In the genomic region with DNA sequence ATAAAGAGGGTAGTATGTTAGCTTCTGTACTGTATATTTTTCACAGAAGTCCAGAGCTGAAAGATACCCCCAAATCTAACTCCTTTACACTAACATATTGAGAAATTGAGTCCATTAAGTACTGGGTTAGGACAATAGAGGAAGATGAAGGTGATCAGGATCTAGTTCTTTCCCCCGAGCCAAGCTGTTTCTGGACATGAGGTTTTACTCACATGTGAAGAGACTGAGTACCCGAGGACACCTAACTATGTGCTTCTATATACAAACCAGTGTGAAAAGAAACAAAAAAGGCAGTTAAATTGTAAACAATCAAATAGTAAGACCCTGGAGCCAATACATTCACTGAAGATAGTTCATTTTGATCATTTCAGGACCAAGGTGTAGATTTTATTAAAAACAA, we compare ENCODE assay signal across 1 cellular context.
TF ChIP-seq lines count a peak whose summit lies in the region.

No MANE protein-coding gene starts in this region.

TF ChIP-seq in IMR-90, 13 proteins besides CTCF, POLR2A, EP300 and RAD21:
- TF ChIP-seq RCOR1 (IDR thresholded peaks at IDR 0.05; ENCODE audit: insufficient replicate concordance, low read length) (no peak), MAZ (IDR thresholded peaks at IDR 0.05; ENCODE audit: borderline replicate concordance, low read depth, low read length) (no peak), NFE2L2 (IDR thresholded peaks at IDR 0.05; ENCODE audit: low read depth, low read length) (no peak), SMC3 (IDR thresholded peaks at IDR 0.05; ENCODE audit: low read depth, low read length) (no peak), MXI1 (IDR thresholded peaks at IDR 0.05; ENCODE audit: borderline replicate concordance, low read depth, low read length) (no peak), BHLHE40 (IDR thresholded peaks at IDR 0.05; ENCODE audit: low read depth, low read length) (no peak), FOS (IDR thresholded peaks at IDR 0.05; ENCODE audit: low read depth, low read length) (no peak), RFX5 (IDR thresholded peaks at IDR 0.05; ENCODE audit: low read depth, low read length) (no peak), MAFK (IDR thresholded peaks at IDR 0.05; ENCODE audit: low read depth, low read length) (no peak), CEBPB (IDR thresholded peaks at IDR 0.05; ENCODE audit: low read depth, low read length) (no peak)
- TF ChIP-seq, protein P1, sequence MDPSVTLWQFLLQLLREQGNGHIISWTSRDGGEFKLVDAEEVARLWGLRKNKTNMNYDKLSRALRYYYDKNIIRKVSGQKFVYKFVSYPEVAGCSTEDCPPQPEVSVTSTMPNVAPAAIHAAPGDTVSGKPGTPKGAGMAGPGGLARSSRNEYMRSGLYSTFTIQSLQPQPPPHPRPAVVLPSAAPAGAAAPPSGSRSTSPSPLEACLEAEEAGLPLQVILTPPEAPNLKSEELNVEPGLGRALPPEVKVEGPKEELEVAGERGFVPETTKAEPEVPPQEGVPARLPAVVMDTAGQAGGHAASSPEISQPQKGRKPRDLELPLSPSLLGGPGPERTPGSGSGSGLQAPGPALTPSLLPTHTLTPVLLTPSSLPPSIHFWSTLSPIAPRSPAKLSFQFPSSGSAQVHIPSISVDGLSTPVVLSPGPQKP (IDR thresholded peaks at IDR 0.05; ENCODE audit: borderline replicate concordance, low read depth, low read length): no peak
